1 cellular context compared by ENCODE assay signal in genomic region chr12:49342914-49343731, GRCh38.
TF ChIP-seq lines count a peak whose summit lies in the region.

No MANE protein-coding gene starts in this region.

TF ChIP-seq in HCT116, 20 proteins besides CTCF, POLR2A, EP300 and RAD21 (continued from another document):
- TF ChIP-seq ZBTB33 (IDR thresholded peaks at IDR 0.05; ENCODE audit: extremely low read depth, insufficient replicate concordance, low read length): no peak
- no peak for TF ChIP-seq ZFX (IDR thresholded peaks at IDR 0.05)
- no peak for TF ChIP-seq EZH2 (IDR thresholded peaks at IDR 0.05)
- TF ChIP-seq SP1 (IDR thresholded peaks at IDR 0.05; ENCODE audit: low read depth): no peak
- TF ChIP-seq EZH2phosphoT487 (IDR thresholded peaks at IDR 0.05; ENCODE audit: borderline replicate concordance): no peak
- no peak for TF ChIP-seq SIN3A (IDR thresholded peaks at IDR 0.05; ENCODE audit: low read depth)
- no peak for TF ChIP-seq CBX3 (IDR thresholded peaks at IDR 0.05; ENCODE audit: low read depth)
- no peak for TF ChIP-seq REST (IDR thresholded peaks at IDR 0.05; ENCODE audit: low read depth)
